Comparison of ENCODE assay signal across 8 cellular contexts in the genomic region with DNA sequence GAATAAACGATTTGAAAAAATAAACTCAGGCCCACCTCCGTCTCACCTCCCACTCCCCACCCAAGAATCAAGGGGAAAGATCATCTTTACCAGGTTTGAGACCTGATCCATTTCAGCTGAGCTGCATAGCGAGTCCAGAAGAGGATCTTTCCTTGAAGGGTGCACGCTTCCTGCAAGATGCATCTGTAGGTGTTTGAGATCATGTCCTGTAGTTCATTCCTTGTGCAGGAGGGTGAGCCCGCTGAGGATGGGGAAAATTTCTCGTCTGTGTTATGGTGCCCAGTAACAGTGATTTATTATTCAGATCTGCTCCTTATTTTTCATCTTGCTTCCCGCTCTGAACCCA. TPM values are rescaled to one million over a fixed set of nuclear protein-coding genes. Genes with fewer than 3 reads are reported as not detected.
DNase-seq lines count a peak whose midpoint lies in the region; ATAC-seq and TF ChIP-seq lines count a peak whose summit lies in the region.

No MANE protein-coding gene starts in this region.

- DNase-seq in activated CD8-positive, alpha-beta memory T cell treated with anti-CD3 and anti-CD28 coated beads, Interleukin-2, amount 10 ng/mL, durations not matched to agents 7 days and 5 days: no peak
- DNase-seq in activated CD8-positive, alpha-beta memory T cell treated with anti-CD3 and anti-CD28 coated beads, Interleukin-2, amount 50 U/mL, for 48 hours: no peak
- DNase-seq in activated B cell treated with CpG ODN at 0.5 μM for 24 hours (no peak), MV-4-11 (lab: John Stamatoyannopoulos, UW) (no peak), NCI-H1092 treated with DMSO at 0.1 percent for 48 hours (lab: John Stamatoyannopoulos, UW) (no peak)
- DNase-seq in stimulated activated naive CD8-positive, alpha-beta T cell treated with anti-CD3 and anti-CD28 coated beads, Interleukin-15, amount 100 ng/mL, for 72 hours: no peak

- no peaks in the 10 kb centered on the region for H3K9me3 ChIP-seq in iPS-15b (ENCODE audit: control insufficient read depth, insufficient read depth, low read length)

- no peaks in the 10 kb centered on the region for H3K27me3 Mint-ChIP-seq in activated CD8-positive, alpha-beta memory T cell treated with anti-CD3 and anti-CD28 coated beads, Interleukin-2, amount 10 ng/mL, durations not matched to agents 7 days and 5 days
- no peaks in the 10 kb centered on the region for H3K27me3 Mint-ChIP-seq in activated B cell treated with CpG ODN at 0.5 μM for 24 hours
- no peaks in the 10 kb centered on the region for H3K27me3 Mint-ChIP-seq in stimulated activated naive CD8-positive, alpha-beta T cell treated with anti-CD3 and anti-CD28 coated beads, Interleukin-15, amount 100 ng/mL, for 72 hours

- H3K4me1 Mint-ChIP-seq in activated CD8-positive, alpha-beta memory T cell treated with anti-CD3 and anti-CD28 coated beads, Interleukin-2, amount 10 ng/mL, durations not matched to agents 7 days and 5 days: peaks cover 58% of the 10 kb centered on the region
- H3K4me1 Mint-ChIP-seq in activated B cell treated with CpG ODN at 0.5 μM for 24 hours: peaks cover 51% of the 10 kb centered on the region
- peaks cover 63% of the 10 kb centered on the region for H3K4me1 Mint-ChIP-seq in stimulated activated naive CD8-positive, alpha-beta T cell treated with anti-CD3 and anti-CD28 coated beads, Interleukin-15, amount 100 ng/mL, for 72 hours

- H3K4me1 ChIP-seq in iPS-15b (ENCODE audit: control insufficient read depth, insufficient read depth, low read length): peaks cover 25% of the 10 kb centered on the region

- peak overlapping the region; percentile 82 for H3K9ac ChIP-seq in iPS-15b (ENCODE audit: low read depth, low read length)

- H3K27ac Mint-ChIP-seq in activated CD8-positive, alpha-beta memory T cell treated with anti-CD3 and anti-CD28 coated beads, Interleukin-2, amount 10 ng/mL, durations not matched to agents 7 days and 5 days: peak overlapping the region; percentile 58
- peak overlapping the region; percentile 85 for H3K27ac Mint-ChIP-seq in activated B cell treated with CpG ODN at 0.5 μM for 24 hours
- H3K27ac Mint-ChIP-seq in stimulated activated naive CD8-positive, alpha-beta T cell treated with anti-CD3 and anti-CD28 coated beads, Interleukin-15, amount 100 ng/mL, for 72 hours: peak overlapping the region in 1 of 2 donors; percentile 95

- intact Hi-C loops in activated B cell treated with CpG ODN at 0.5 μM for 24 hours (cut with micrococcal nuclease): loop anchor here (1.0 kb wide), 1 partner anchor 411 kb away; no protein-coding TSS in a partner anchor

- no peak for TF ChIP-seq CTCF in activated B cell treated with CpG ODN at 0.5 μM for 24 hours (IDR thresholded peaks at IDR 0.05)

- CTCF ChIA-PET in activated CD8-positive, alpha-beta memory T cell treated with anti-CD3 and anti-CD28 coated beads, Interleukin-2, amount 10 ng/mL, durations not matched to agents 7 days and 5 days (lab: Charles Lee): interaction anchor here (1.0 to 4.6 kb wide), 7 partner anchors 9 to 67 kb away, joined by 3 to 28 read pairs (median 4); partner anchors contain the start of gene XRCC5
- CTCF ChIA-PET in activated B cell treated with CpG ODN at 0.5 μM for 24 hours (lab: Charles Lee): interaction anchor here (0.8 kb wide), 1 partner anchor 27 kb away, joined by 3 read pairs; the partner anchor contains the start of gene XRCC5

- peaks cover 8% of the 10 kb centered on the region for H3K36me3 Mint-ChIP-seq in activated CD8-positive, alpha-beta memory T cell treated with anti-CD3 and anti-CD28 coated beads, Interleukin-2, amount 10 ng/mL, durations not matched to agents 7 days and 5 days
- peaks cover 2% of the 10 kb centered on the region for H3K36me3 Mint-ChIP-seq in activated B cell treated with CpG ODN at 0.5 μM for 24 hours (ENCODE audit: low read depth)

- H3K4me3 ChIP-seq in iPS-15b (ENCODE audit: low read depth, low read length): peak overlapping the region; percentile 74

- H3K27me3 ChIP-seq in iPS-15b (ENCODE audit: control insufficient read depth, insufficient read depth, low read length): peaks cover 3% of the 10 kb centered on the region

- no peaks in the 10 kb centered on the region for H3K9me3 Mint-ChIP-seq in activated CD8-positive, alpha-beta memory T cell treated with anti-CD3 and anti-CD28 coated beads, Interleukin-2, amount 10 ng/mL, durations not matched to agents 7 days and 5 days (ENCODE audit: low read depth)
- no peaks in the 10 kb centered on the region for H3K9me3 Mint-ChIP-seq in activated B cell treated with CpG ODN at 0.5 μM for 24 hours
- H3K9me3 Mint-ChIP-seq in stimulated activated naive CD8-positive, alpha-beta T cell treated with anti-CD3 and anti-CD28 coated beads, Interleukin-15, amount 100 ng/mL, for 72 hours: no peaks in the 10 kb centered on the region

- H3K36me3 ChIP-seq in iPS-15b (ENCODE audit: control insufficient read depth, insufficient read depth, low read length): no peaks in the 10 kb centered on the region

- POLR2A ChIA-PET in activated B cell treated with CpG ODN at 0.5 μM for 24 hours (lab: Charles Lee): interaction anchor here (0.6 to 2.1 kb wide), 5 partner anchors 27 to 333 kb away, joined by 3 to 15 read pairs (median 5); partner anchors contain the start of gene XRCC5

- ATAC-seq in activated CD8-positive, alpha-beta memory T cell treated with anti-CD3 and anti-CD28 coated beads, Interleukin-2, amount 10 ng/mL, durations not matched to agents 7 days and 5 days: no peak
- ATAC-seq in activated B cell treated with CpG ODN at 0.5 μM for 24 hours (ENCODE audit: low read depth) (no peak), HG02571 (IDR thresholded peaks at IDR 0.05; ENCODE audit: unreplicated experiment) (no peak)
- ATAC-seq in stimulated activated naive CD8-positive, alpha-beta T cell treated with anti-CD3 and anti-CD28 coated beads, Interleukin-15, amount 100 ng/mL, for 72 hours: no peak

- H3K4me3 Mint-ChIP-seq in activated CD8-positive, alpha-beta memory T cell treated with anti-CD3 and anti-CD28 coated beads, Interleukin-2, amount 10 ng/mL, durations not matched to agents 7 days and 5 days: peak overlapping the region; percentile 87
- H3K4me3 Mint-ChIP-seq in activated B cell treated with CpG ODN at 0.5 μM for 24 hours: peak overlapping the region; percentile 95
- H3K4me3 Mint-ChIP-seq in stimulated activated naive CD8-positive, alpha-beta T cell treated with anti-CD3 and anti-CD28 coated beads, Interleukin-15, amount 100 ng/mL, for 72 hours: peak overlapping the region; percentile 87 to 97

RNA-seq across cellular contexts. Expression of gene TMEM169, which starts 0.6 kb away (rescaled TPM):
- total RNA-seq in activated CD8-positive, alpha-beta memory T cell treated with anti-CD3 and anti-CD28 coated beads, Interleukin-2, amount 10 ng/mL, durations not matched to agents 7 days and 5 days: 1 to 10 TPM in 1 of 2 experiments, under 1 TPM in 1; 0.75 to 1.1 TPM
- 0.40 and 0.69 TPM in 2 replicates for total RNA-seq in activated B cell treated with CpG ODN at 0.5 μM for 24 hours

RNA-seq across cellular contexts. Expression of gene PECR, which starts 0.8 kb away (rescaled TPM):
- total RNA-seq in activated CD8-positive, alpha-beta memory T cell treated with anti-CD3 and anti-CD28 coated beads, Interleukin-2, amount 10 ng/mL, durations not matched to agents 7 days and 5 days: 10 to 100 TPM; 21.6 to 31.9 TPM
- total RNA-seq in activated B cell treated with CpG ODN at 0.5 μM for 24 hours: 6.1 and 10.0 TPM in 2 replicates

RNA-seq across cellular contexts. Expression of gene XRCC5, which starts 26.8 kb away (rescaled TPM):
- 100 to 1,000 TPM; 307 to 424 TPM for total RNA-seq in activated CD8-positive, alpha-beta memory T cell treated with anti-CD3 and anti-CD28 coated beads, Interleukin-2, amount 10 ng/mL, durations not matched to agents 7 days and 5 days
- 303 and 311 TPM in 2 replicates for total RNA-seq in activated B cell treated with CpG ODN at 0.5 μM for 24 hours
